ENCODE assay signal across 8 cellular contexts in genomic region chr3:118628704-118629341, GRCh38.
A peak's percentile ranks its signal among the peaks of the same experiment; 100 is the strongest.
DNase-seq lines count a peak whose midpoint lies in the region; ATAC-seq and TF ChIP-seq lines count a peak whose summit lies in the region.

No MANE protein-coding gene starts in this region.

- no peaks in the 10 kb centered on the region for H3K36me3 ChIP-seq in left ventricle myocardium inferior

- no peak overlapping the region for H3K4me3 Mint-ChIP-seq in activated naive CD8-positive, alpha-beta T cell treated with anti-CD3 and anti-CD28 coated beads, Interleukin-2, amount 50 U/mL, for 24 hours

- H3K27me3 Mint-ChIP-seq in activated naive CD8-positive, alpha-beta T cell treated with anti-CD3 and anti-CD28 coated beads, Interleukin-2, amount 50 U/mL, for 24 hours = peaks cover 2% of the 10 kb centered on the region

- DNase-seq in EL (peak; percentile 47), NCI-H345 treated with DMSO at 0.1 percent for 48 hours (lab: John Stamatoyannopoulos, UW; ENCODE audit: unreplicated experiment) (peak; percentile 39), left ventricle myocardium inferior (peak; percentile 19), sciatic nerve (ENCODE audit: low spot score) (peak; percentile 65)
- DNase-seq in activated naive CD8-positive, alpha-beta T cell treated with anti-CD3 and anti-CD28 coated beads, Interleukin-2, amount 50 U/mL, for 24 hours = peak; percentile 26
- no peak for DNase-seq in central memory CD4-positive, alpha-beta T cell

- H3K4me3 ChIP-seq in left ventricle myocardium inferior = no peak overlapping the region

- no peaks in the 10 kb centered on the region for H3K9me3 ChIP-seq in left ventricle myocardium inferior (replicated peaks)

- no peaks in the 10 kb centered on the region for H3K4me1 Mint-ChIP-seq in activated naive CD8-positive, alpha-beta T cell treated with anti-CD3 and anti-CD28 coated beads, Interleukin-2, amount 50 U/mL, for 24 hours

- TF ChIP-seq CTCF in left ventricle myocardium inferior (IDR thresholded peaks at IDR 0.05; ENCODE audit: borderline replicate concordance) = peak; percentile 77

- ATAC-seq in GM19455 (IDR thresholded peaks at IDR 0.05; ENCODE audit: unreplicated experiment) = peak; percentile 90
- ATAC-seq in HG03432 (IDR thresholded peaks at IDR 0.05; ENCODE audit: unreplicated experiment) = peak; percentile 95
- peak; percentile 24 for ATAC-seq in activated naive CD8-positive, alpha-beta T cell treated with anti-CD3 and anti-CD28 coated beads, Interleukin-2, amount 50 U/mL, for 24 hours
- peak; percentile 70 for ATAC-seq in sciatic nerve

- H3K9me3 Mint-ChIP-seq in activated naive CD8-positive, alpha-beta T cell treated with anti-CD3 and anti-CD28 coated beads, Interleukin-2, amount 50 U/mL, for 24 hours = no peaks in the 10 kb centered on the region

- H3K4me1 ChIP-seq in left ventricle myocardium inferior = no peaks in the 10 kb centered on the region

- H3K27ac Mint-ChIP-seq in activated naive CD8-positive, alpha-beta T cell treated with anti-CD3 and anti-CD28 coated beads, Interleukin-2, amount 50 U/mL, for 24 hours = no peak overlapping the region

- no peak overlapping the region for H3K27ac ChIP-seq in left ventricle myocardium inferior (replicated peaks)

- H3K36me3 Mint-ChIP-seq in activated naive CD8-positive, alpha-beta T cell treated with anti-CD3 and anti-CD28 coated beads, Interleukin-2, amount 50 U/mL, for 24 hours (ENCODE audit: low read depth) = no peaks in the 10 kb centered on the region

- H3K27me3 ChIP-seq in left ventricle myocardium inferior (ENCODE audit: low read depth) = peaks cover 6% of the 10 kb centered on the region

- intact Hi-C loops in left ventricle myocardium inferior (cut with micrococcal nuclease) = no loop called here
- intact Hi-C loops in sciatic nerve (cut with DNase I) = no loop called here

Comparison
In these comparisons a context has a peak if more than half of its experiments do, and no peak if none do; other contexts are left out.
1. ATAC-seq: peak in every context shown above with its lines; median percentile 95 in HG03432; 90 in GM19455; 70 in sciatic nerve; 24 in activated naive CD8-positive, alpha-beta T cell treated with anti-CD3 and anti-CD28 coated beads, Interleukin-2, amount 50 U/mL, for 24 hours.